In the genomic region with DNA sequence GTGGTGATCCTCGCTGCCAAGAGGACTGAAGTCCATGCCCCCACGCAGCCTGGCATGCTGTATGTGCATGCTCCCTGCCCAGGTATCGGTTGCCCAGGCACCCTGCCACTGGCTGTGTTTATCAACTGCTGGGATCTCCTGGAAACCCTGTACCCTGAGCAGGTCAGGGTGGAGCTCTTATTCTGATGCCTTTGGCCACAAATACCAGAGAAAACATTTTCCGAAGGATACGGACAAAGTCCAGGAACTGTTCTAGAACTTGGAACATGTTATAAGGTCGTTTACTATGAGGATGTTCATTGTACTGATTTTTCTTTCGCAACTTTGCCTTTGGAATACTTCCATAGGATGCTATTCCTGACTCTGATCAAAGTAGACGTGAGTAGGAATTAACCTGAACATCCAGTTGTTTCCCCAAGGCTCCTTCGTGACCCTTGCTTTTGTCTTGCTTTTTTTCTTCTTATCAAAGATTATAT, we compare ENCODE assay signal across 20 cellular contexts. TPM values are rescaled to one million over a fixed set of nuclear protein-coding genes. Genes with fewer than 3 reads are reported as not detected.
DNase-seq lines count a peak whose midpoint lies in the region; ATAC-seq, FAIRE-seq and TF ChIP-seq lines count a peak whose summit lies in the region.
"Had no signal": no experiment of that assay in that cellular context is flagged by ENCODE, and none has a peak within 500 bp of the region (broad histone marks: within the 10 kb centered on the region; RNA-seq: fewer than 3 reads in every experiment).

No MANE protein-coding gene starts in this region.

- no peak overlapping the region for H3K4me2 ChIP-seq in H1 (ENCODE audit: insufficient read depth in 1 of 2, low read depth in 2 of 2, low read length in 2 of 2)

- peak overlapping the region; percentile 36; the same call in 1 of the 2 replicates for H4K8ac ChIP-seq in H1 (ENCODE audit: extremely low read depth, insufficient read depth, low read length)

- no peak overlapping the region for H3K27ac ChIP-seq in H1 (ENCODE audit: low read depth, low read length)
- H3K27ac ChIP-seq in right lobe of liver: peak overlapping the region; percentile 39 to 91 (median 82)
- H3K27ac ChIP-seq in stomach: no peak overlapping the region
- H3K27ac ChIP-seq: SJCRH30 had no signal

- no peak overlapping the region for H3K23ac ChIP-seq in H1 (ENCODE audit: insufficient read length)

- 89% methylated on average over 9 of the region's 9 CpGs; no CpG with 5 or more reads in 1 of the 2 experiments for WGBS in H1 (ENCODE audit: extremely low coverage in 1 of 2, insufficient coverage in 1 of 2, insufficient read length in 1 of 2, insufficient replicate concordance in 2 of 2, low coverage in 1 of 2, low lambda C conversion rate in 2 of 2, missing lambda C conversion rate in 1 of 2), 2 experiments
- WGBS in right lobe of liver (ENCODE audit: insufficient coverage, low coverage, low lambda C conversion rate, missing lambda C conversion rate): 23% methylated on average over 7 of the region's 9 CpGs
- 29 to 69% (median 44%) methylated on average over 7 to 9 of the region's 9 CpGs for WGBS in stomach, 5 donors

- H3K9me3 ChIP-seq in H1 (ENCODE audit: insufficient read depth in 2 of 2, low read depth in 1 of 2, low read length in 1 of 2) (no peaks in the 10 kb centered on the region), right lobe of liver (no peaks in the 10 kb centered on the region), stomach (no peaks in the 10 kb centered on the region)
- H3K9me3 ChIP-seq: SJCRH30 had no signal

- H3K18ac ChIP-seq in H1 (ENCODE audit: extremely low read depth, low read length): no peak overlapping the region

- H3K23me2 ChIP-seq in H1 (ENCODE audit: low read depth, low read length): no peaks in the 10 kb centered on the region

- no peaks in the 10 kb centered on the region for H3K27me3 ChIP-seq in H1 (replicated peaks in 1 of 4; ENCODE audit: control insufficient read depth in 3 of 4, extremely low read depth in 1 of 4, insufficient read depth in 3 of 4, low read length in 3 of 4)
- H3K27me3 ChIP-seq in right lobe of liver: no peaks in the 10 kb centered on the region
- H3K27me3 ChIP-seq in stomach: no peaks in the 10 kb centered on the region
- H3K27me3 ChIP-seq: SJCRH30 had no signal

- no peak overlapping the region for H2BK20ac ChIP-seq in H1 (ENCODE audit: low read length)

- POLR2A ChIA-PET in H1 (lab: Charles Lee; ENCODE audit: partially characterized antibody): no interaction called here

- H4K5ac ChIP-seq in H1 (ENCODE audit: insufficient read length, low read depth, low read length): no peak overlapping the region

- intact Hi-C loops in right lobe of liver (cut with DNase I) (loop anchor here (10.0 kb wide), 2 partner anchors 124 to 324 kb away; no protein-coding TSS in a partner anchor), stomach (cut with DNase I; ENCODE audit: low total_unique reads) (no loop called here), Calu3 (cut with micrococcal nuclease; ENCODE audit: unreplicated experiment) (no loop called here)

- H3K79me2 ChIP-seq in H1 (ENCODE audit: control insufficient read depth in 1 of 2, insufficient read depth in 2 of 2, low read length in 2 of 2): no peaks in the 10 kb centered on the region

- BruUV-seq in Calu3 (replicated peaks; lab: Mats Ljungman, UMichigan): no TSS peak

- no peak overlapping the region for H2AFZ ChIP-seq in H1 (ENCODE audit: low read length)

- H3K4me1 ChIP-seq in H1 (replicated peaks in 1 of 4; ENCODE audit: control insufficient read depth in 3 of 4, insufficient read depth in 4 of 4, low read length in 3 of 4) (no peaks in the 10 kb centered on the region), right lobe of liver (peaks cover 0 to 30% (median 14%) of the 10 kb centered on the region in 4 donors), stomach (peaks cover 0 to 12% (median 5%) of the 10 kb centered on the region in 4 donors)
- H3K4me1 ChIP-seq: SJCRH30 had no signal

- H4K20me1 ChIP-seq in H1 (replicated peaks in 1 of 2; ENCODE audit: control insufficient read depth in 1 of 2, insufficient read depth in 2 of 2, low read length in 2 of 2): no peaks in the 10 kb centered on the region

- H2BK12ac ChIP-seq in H1 (ENCODE audit: low read depth, low read length): no peak overlapping the region

- no peak overlapping the region for H3K4me3 Mint-ChIP-seq in Calu3 (ENCODE audit: low read depth, unreplicated experiment)
- H3K4me3 Mint-ChIP-seq: CD8-positive, alpha-beta memory T cell had no signal

- no peak overlapping the region for H2AK5ac ChIP-seq in H1 (ENCODE audit: low read depth, low read length)

- no peaks in the 10 kb centered on the region for H3K36me3 Mint-ChIP-seq in Calu3 (ENCODE audit: insufficient read depth, unreplicated experiment)
- H3K36me3 Mint-ChIP-seq: CD8-positive, alpha-beta memory T cell had no signal

- H3K27ac Mint-ChIP-seq in Calu3 (ENCODE audit: unreplicated experiment): no peak overlapping the region
- H3K27ac Mint-ChIP-seq: CD8-positive, alpha-beta memory T cell had no signal

- no peak for FAIRE-seq in H1 (lab: Jason Lieb, UNC)
- FAIRE-seq: H54 had no signal

- peak; percentile 91 to 97 (median 95) for ATAC-seq in right lobe of liver
- ATAC-seq: Panc1 had no signal

- TF ChIP-seq RAD21 in H1 (IDR thresholded peaks at IDR 0.05 in 1 of 2, conservative IDR thresholded peaks at IDR 0.05 in 1 of 2; ENCODE audit: low read depth in 2 of 2, low read length in 2 of 2): no peak

- H3K36me3 ChIP-seq in H1 (ENCODE audit: control insufficient read depth in 2 of 4, insufficient read depth in 4 of 4, low read length in 3 of 4): no peaks in the 10 kb centered on the region
- H3K36me3 ChIP-seq in right lobe of liver: no peaks in the 10 kb centered on the region
- H3K36me3 ChIP-seq in stomach: no peaks in the 10 kb centered on the region
- H3K36me3 ChIP-seq: SJCRH30 had no signal

- CTCF ChIA-PET in H1 (lab: Charles Lee; ENCODE audit: partially characterized antibody): no interaction called here
- CTCF ChIA-PET in Calu3 (lab: Charles Lee): no interaction called here

- H3K4me3 ChIP-seq in H1 (ENCODE audit: extremely low read depth in 1 of 4, insufficient read depth in 2 of 4, low read depth in 3 of 4, low read length in 4 of 4): no peak overlapping the region
- no peak overlapping the region for H3K4me3 ChIP-seq in right lobe of liver
- no peak overlapping the region for H3K4me3 ChIP-seq in stomach
- H3K4me3 ChIP-seq: SJCRH30 had no signal

- H4K91ac ChIP-seq in H1 (replicated peaks; ENCODE audit: insufficient read length, low read length): no peak overlapping the region

- no peak overlapping the region for H3K14ac ChIP-seq in H1 (ENCODE audit: insufficient read length)

- TF ChIP-seq EP300 in H1 (IDR thresholded peaks at IDR 0.05; ENCODE audit: borderline replicate concordance in 1 of 2, low read depth in 2 of 2, low read length in 2 of 2) (no peak), stomach (IDR thresholded peaks at IDR 0.05) (no peak)

- no peaks in the 10 kb centered on the region for H3K27me3 Mint-ChIP-seq in Calu3 (ENCODE audit: unreplicated experiment)

- DNase-seq in HT-29 (ENCODE audit: low spot score) (peak; percentile 82), H1 (ENCODE audit: low read depth in 1 of 2, low spot score in 2 of 2) (no peak), right lobe of liver (peak; percentile 92 to 98 (median 97)), stomach (peak; percentile 75), NCI-H526 (lab: John Stamatoyannopoulos, UW) (no peak), Calu3 (no peak), OCI-M1 (lab: John Stamatoyannopoulos, UW) (no peak)
- DNase-seq: AML-193; C1 segment of cervical spinal cord; CD8-positive, alpha-beta memory T cell; EL; GF-D8; KBM-7; NCI-H1092 treated with DMSO at 0.1 percent for 48 hours; NCI-H1436 treated with DMSO at 0.1 percent for 48 hours; NCI-H1930; NCI-H748 treated with DMSO at 0.1 percent for 48 hours; SJCRH30 had no signal

- no peak overlapping the region for H3K9ac ChIP-seq in H1 (replicated peaks in 1 of 4; ENCODE audit: extremely low read depth in 1 of 4, low read depth in 3 of 4, low read length in 3 of 4)

- no peaks in the 10 kb centered on the region for H3K9me3 Mint-ChIP-seq in Calu3 (ENCODE audit: low read depth, unreplicated experiment)
- H3K9me3 Mint-ChIP-seq: CD8-positive, alpha-beta memory T cell had no signal

- TF ChIP-seq POLR2A in H1 (IDR thresholded peaks at IDR 0.05; ENCODE audit: control extremely low read depth in 1 of 2, low read depth in 2 of 2, low read length in 2 of 2) (no peak), right lobe of liver (IDR thresholded peaks at IDR 0.05) (no peak), stomach (IDR thresholded peaks at IDR 0.05) (no peak)

- no peak overlapping the region for H2BK120ac ChIP-seq in H1 (replicated peaks; ENCODE audit: low read depth, low read length)

- no peaks in the 10 kb centered on the region for H3K79me1 ChIP-seq in H1 (ENCODE audit: low read depth, low read length)

- no peak overlapping the region for H2BK5ac ChIP-seq in H1 (ENCODE audit: low read depth, low read length)

- H3K4me1 Mint-ChIP-seq in Calu3 (ENCODE audit: low read depth, unreplicated experiment): peaks cover 30% of the 10 kb centered on the region
- H3K4me1 Mint-ChIP-seq: CD8-positive, alpha-beta memory T cell had no signal

- no peak overlapping the region for H2BK15ac ChIP-seq in H1 (ENCODE audit: low read length)

- H3K56ac ChIP-seq in H1 (replicated peaks; ENCODE audit: insufficient read length, low read depth, low read length): no peak overlapping the region

- TF ChIP-seq CTCF in H1 (IDR thresholded peaks at IDR 0.05; ENCODE audit: control extremely low read depth in 1 of 3, insufficient read depth in 1 of 3, low read depth in 1 of 3, low read length in 3 of 3): no peak
- no peak for TF ChIP-seq CTCF in right lobe of liver (IDR thresholded peaks at IDR 0.05)
- TF ChIP-seq CTCF in stomach (IDR thresholded peaks at IDR 0.05): no peak
- no peak for TF ChIP-seq CTCF in Calu3 (IDR thresholded peaks at IDR 0.05; ENCODE audit: unreplicated experiment)

- no peak overlapping the region for H3K4ac ChIP-seq in H1 (replicated peaks; ENCODE audit: insufficient read length, low read depth, low read length)

TF ChIP-seq in H1, 55 proteins besides CTCF, POLR2A, EP300 and RAD21 (continues in another document):
- TF ChIP-seq CREB1 (IDR thresholded peaks at IDR 0.05) (no peak), POU5F1 (IDR thresholded peaks at IDR 0.05; ENCODE audit: low read depth, low read length) (no peak)

RNA-seq across cellular contexts. Expression of a gene that starts 55.2 kb away (rescaled TPM):
- 0.56 and 1.7 TPM in 2 replicates for total RNA-seq in HT-29 (2014; rRNA removed; shearing (Covaris generic))
- 0.69 and 0.99 TPM in 2 replicates for total RNA-seq in H1 (2021; fragmentation: NEBNext Ultra II Directional; extraction: Animal tissue kit (Norgen Biotek cat#: 25700))
- polyA plus RNA-seq in H1 (2011; rRNA removed) (0.89 and 1.2 TPM in 2 replicates), stomach (1 to 10 TPM in 2 of 3 donors, not detected in 1; 1.2 to 1.3 TPM)
- polyA plus RNA-seq in H1 (2011; cell fraction: cytosol; rRNA removed): 1.7 TPM
- polyA plus RNA-seq in H1 (2011; cell fraction: nucleus; rRNA removed): 0.67 TPM
- polyA plus RNA-seq in H1 (2012, experiment 1 of 2): 0.69 to 0.93 TPM (median 0.75 TPM) in 4 replicates
- polyA plus RNA-seq in H1 (2012, experiment 2 of 2): 0.20 TPM
- 1.1 TPM for polyA plus RNA-seq in H1 (2013, experiment 1 of 2)
- polyA plus RNA-seq in H1 (2013, experiment 2 of 2): 1.2 TPM
- polyA minus RNA-seq in H1 (2011; rRNA and poly(A)+ RNA removed): 0.76 and 1.3 TPM in 2 replicates
- polyA minus RNA-seq in H1 (2011; cell fraction: cytosol; rRNA and poly(A)+ RNA removed): not detected
- polyA minus RNA-seq in H1 (2011; cell fraction: nucleus; rRNA and poly(A)+ RNA removed): 3.1 TPM
- total RNA-seq in right lobe of liver (1 to 10 TPM in 1 of 6 experiments, under 1 TPM in 5; 0.40 to 1.2 (median 0.87) TPM), stomach (1 to 10 TPM in 1 of 5 donors, under 1 TPM in 2, not detected in 2; 0.87 to 2.2 (median 0.89) TPM), Calu3 (2022) (3.3 and 3.6 TPM in 2 replicates)
- polyA plus RNA-seq: CD8-positive, alpha-beta memory T cell had no signal

Comparison
In these comparisons a context has a peak if more than half of its experiments do, and no peak if none do; other contexts are left out.
1. DNase-seq: peak in HT-29 (single experiment), right lobe of liver (3 of 3) and stomach (single experiment); none in H1 (0 of 2), NCI-H526 (0 of 2), Calu3 (single experiment) and OCI-M1 (single experiment).
2. H3K27ac ChIP-seq: peak in right lobe of liver (3 of 3); none in H1 (single experiment) and stomach (0 of 5).
3. intact Hi-C loops: an anchor here in right lobe of liver (10.0 kb wide); none called in stomach and Calu3.